Comparison of ENCODE assay signal across 7 cellular contexts in genomic region chr12:6915023-6915788, GRCh38. TPM values are rescaled to one million over a fixed set of nuclear protein-coding genes. Genes with fewer than 3 reads are reported as not detected.
A peak's percentile ranks its signal among the peaks of the same experiment; 100 is the strongest.
DNase-seq lines count a peak whose midpoint lies in the region; ATAC-seq lines count a peak whose summit lies in the region.
"Had no signal": no experiment of that assay in that cellular context is flagged by ENCODE, and none has a peak within 500 bp of the region (broad histone marks: within the 10 kb centered on the region; RNA-seq: fewer than 3 reads in every experiment).

No MANE protein-coding gene starts in this region.

- H3K4me1 ChIP-seq in adipocyte (ENCODE audit: control insufficient read depth, insufficient read depth, low read length): peaks cover 8% of the 10 kb centered on the region
- peaks cover 0 to 12% of the 10 kb centered on the region in 2 donors for H3K4me1 ChIP-seq in muscle layer of duodenum (ENCODE audit: control insufficient read depth in 1 of 2, insufficient read depth in 2 of 2, low read length in 2 of 2)

- DNase-seq in NCI-H526 (lab: John Stamatoyannopoulos, UW): peak; percentile 36 to 66
- no peak for DNase-seq in NCI-H526 treated with DMSO at 0.1 percent for 48 hours (lab: John Stamatoyannopoulos, UW)
- DNase-seq in adipocyte (ENCODE audit: low read depth): no peak
- no peak for DNase-seq in mesenteric fat pad (ENCODE audit: low spot score)

- peak overlapping the region; percentile 71 for H3K9ac ChIP-seq in adipocyte (ENCODE audit: low read length)

- no peaks in the 10 kb centered on the region for H3K9me3 ChIP-seq in adipocyte (ENCODE audit: control insufficient read depth, low read length)
- H3K9me3 ChIP-seq in muscle layer of duodenum (ENCODE audit: control insufficient read depth in 1 of 2, low read length in 2 of 2): no peaks in the 10 kb centered on the region
- H3K9me3 ChIP-seq: neutrophil had no signal

- H3K4me3 ChIP-seq in adipocyte (ENCODE audit: low read length) (peak overlapping the region; percentile 81), muscle layer of duodenum (ENCODE audit: low read depth in 1 of 2, low read length in 2 of 2) (peak overlapping the region; percentile 64 to 71)

- ATAC-seq in HG02970 (IDR thresholded peaks at IDR 0.05; ENCODE audit: low FRiP score, unreplicated experiment): no peak

- H3K27me3 ChIP-seq in adipocyte (replicated peaks; ENCODE audit: control insufficient read depth, insufficient read depth, low read length) (no peaks in the 10 kb centered on the region), muscle layer of duodenum (ENCODE audit: low read depth, low read length) (no peaks in the 10 kb centered on the region)

- H3K36me3 ChIP-seq in adipocyte (ENCODE audit: control insufficient read depth, insufficient read depth, low read length, severe bottlenecking): no peaks in the 10 kb centered on the region
- H3K36me3 ChIP-seq in muscle layer of duodenum (ENCODE audit: control insufficient read depth in 1 of 2, insufficient read depth in 2 of 2, low read length in 2 of 2): peaks cover 4 to 23% of the 10 kb centered on the region in 2 donors
- H3K36me3 ChIP-seq: neutrophil had no signal

- H3K27ac ChIP-seq in muscle layer of duodenum (ENCODE audit: low read length): peak overlapping the region; percentile 16
- H3K27ac ChIP-seq: neutrophil had no signal

RNA-seq across cellular contexts. Expression of gene ENO2, which starts 0.8 kb away (rescaled TPM):
- total RNA-seq in mesenteric fat pad: 5.3 TPM

RNA-seq across cellular contexts. Expression of gene LRRC23, which starts 10.6 kb away (rescaled TPM):
- 4.2 TPM for total RNA-seq in mesenteric fat pad

RNA-seq across cellular contexts. Expression of gene ATN1, which starts 12.6 kb away (rescaled TPM):
- 148 TPM for total RNA-seq in mesenteric fat pad

RNA-seq across cellular contexts. Expression of gene RNU7-1, which starts 28.4 kb away (rescaled TPM):
- not detected for total RNA-seq in mesenteric fat pad

RNA-seq across cellular contexts. Expression of gene C12orf57, which starts 28.6 kb away (rescaled TPM):
- total RNA-seq in mesenteric fat pad: 125 TPM

Comparison
In these comparisons a context has a peak if more than half of its experiments do, and no peak if none do; other contexts are left out.
1. DNase-seq: peak in NCI-H526 (2 of 2); none in NCI-H526 treated with DMSO at 0.1 percent for 48 hours (single experiment), adipocyte (single experiment) and mesenteric fat pad (single experiment).